ENCODE assay signal across 19 cellular contexts in the genomic region with DNA sequence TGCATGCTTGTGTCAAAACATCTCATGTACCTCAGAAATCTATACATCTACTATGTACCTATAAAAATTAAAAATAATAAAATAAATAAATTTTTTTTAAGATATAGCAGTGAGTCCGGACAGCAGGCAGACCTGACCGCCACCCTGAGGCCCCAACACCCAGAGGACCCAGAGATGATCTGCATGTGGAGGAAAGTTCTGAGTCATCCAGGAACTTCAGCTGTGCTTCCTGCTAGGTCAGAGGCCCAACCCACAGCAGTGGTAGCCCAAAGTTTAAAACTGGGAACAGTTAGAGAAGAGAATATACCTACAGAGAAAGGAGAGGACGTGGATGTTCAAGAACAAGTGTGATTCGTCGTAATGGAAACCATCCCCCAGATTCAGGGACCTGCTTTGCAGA.
A peak's percentile ranks its signal among the peaks of the same experiment; 100 is the strongest.
DNase-seq lines count a peak whose midpoint lies in the region; ATAC-seq, FAIRE-seq and TF ChIP-seq lines count a peak whose summit lies in the region.
"Had no signal": no experiment of that assay in that cellular context is flagged by ENCODE, and none has a peak within 500 bp of the region (broad histone marks: within the 10 kb centered on the region; RNA-seq: fewer than 3 reads in every experiment).

No MANE protein-coding gene starts in this region.

- ATAC-seq in GM19463 (IDR thresholded peaks at IDR 0.05; ENCODE audit: unreplicated experiment) (peak; percentile 48), GM12878 (peak; percentile 81), upper lobe of left lung (ENCODE audit: low FRiP score in 2 of 2) (no peak)

- no peak overlapping the region for H3K4me3 ChIP-seq in Loucy (ENCODE audit: low read length, poor library complexity, severe bottlenecking)
- H3K4me3 ChIP-seq in GM12878: no peak overlapping the region
- no peak overlapping the region for H3K4me3 ChIP-seq in upper lobe of left lung
- H3K4me3 ChIP-seq: colonic mucosa, SJCRH30 had no signal

- no peaks in the 10 kb centered on the region for H3K9me2 ChIP-seq in Loucy (replicated peaks; ENCODE audit: low read depth, low read length)

- no peaks in the 10 kb centered on the region for H3K27me3 ChIP-seq in Loucy (ENCODE audit: insufficient read depth, low read length, poor library complexity, severe bottlenecking)
- H3K27me3 ChIP-seq in GM12878 (replicated peaks in 1 of 2; ENCODE audit: control insufficient read depth in 2 of 2, insufficient read depth in 2 of 2, low read length in 1 of 2): no peaks in the 10 kb centered on the region
- no peaks in the 10 kb centered on the region for H3K27me3 ChIP-seq in upper lobe of left lung
- H3K27me3 ChIP-seq: BE2C, colonic mucosa, SJCRH30 had no signal

- H3K36me3 ChIP-seq in Loucy (ENCODE audit: insufficient read depth, low read length): no peaks in the 10 kb centered on the region
- no peaks in the 10 kb centered on the region for H3K36me3 ChIP-seq in GM12878 (ENCODE audit: control insufficient read depth in 2 of 2, insufficient read depth in 2 of 2, low read length in 1 of 2)
- H3K36me3 ChIP-seq in upper lobe of left lung: no peaks in the 10 kb centered on the region
- H3K36me3 ChIP-seq: BE2C, colonic mucosa, SJCRH30 had no signal

- POLR2A ChIA-PET in GM12878 (lab: Charles Lee): no interaction called here

- H3K79me2 ChIP-seq in Loucy (ENCODE audit: insufficient read depth, low read length) (no peaks in the 10 kb centered on the region), GM12878 (ENCODE audit: control insufficient read depth, insufficient read depth, low read length) (no peaks in the 10 kb centered on the region)

- WGBS in GM12878 (ENCODE audit: insufficient coverage, insufficient replicate concordance, low lambda C conversion rate, missing lambda C conversion rate): 0% methylated on average over 5 of the region's 5 CpGs
- WGBS in upper lobe of left lung, 2 donors: 82 to 90% methylated on average over 5 of the region's 5 CpGs

- no peaks in the 10 kb centered on the region for H4K20me1 ChIP-seq in Loucy (ENCODE audit: insufficient read depth, low read length, poor library complexity, severe bottlenecking)
- no peaks in the 10 kb centered on the region for H4K20me1 ChIP-seq in GM12878 (ENCODE audit: control insufficient read depth, insufficient read depth)

- TF ChIP-seq POLR2A in GM12878 (IDR thresholded peaks at IDR 0.05; ENCODE audit: low read depth, low read length) (no peak), upper lobe of left lung (IDR thresholded peaks at IDR 0.05) (no peak)

- no peak for TF ChIP-seq RAD21 in GM12878 (IDR thresholded peaks at IDR 0.05; ENCODE audit: insufficient read depth, low read depth, low read length)

- CTCF ChIA-PET in GM12878 (lab: Yijun Ruan, JAX): interaction anchor here (0.6 to 1.6 kb wide), 8 partner anchors 10 to 620 kb away, joined by 3 to 5 read pairs (median 4); no protein-coding TSS in a partner anchor

- FAIRE-seq in GM12878 (lab: Jason Lieb, UNC): no peak
- FAIRE-seq: astrocyte, GM18507, GM19239 had no signal

- TF ChIP-seq CTCF in Loucy (conservative IDR thresholded peaks at IDR 0.05; ENCODE audit: low read length) (no peak), GM12878 (IDR thresholded peaks at IDR 0.05 in 2 of 3, conservative IDR thresholded peaks at IDR 0.05 in 1 of 3; ENCODE audit: control insufficient read depth in 2 of 3, extremely low read depth in 1 of 3, insufficient read depth in 1 of 3, low read depth in 3 of 3, low read length in 3 of 3) (no peak), upper lobe of left lung (IDR thresholded peaks at IDR 0.05) (no peak)

- peaks cover 7% of the 10 kb centered on the region for H3K4me1 ChIP-seq in Loucy (ENCODE audit: insufficient read depth, low read length, poor library complexity, severe bottlenecking)
- no peaks in the 10 kb centered on the region for H3K4me1 ChIP-seq in GM12878 (ENCODE audit: control insufficient read depth, insufficient read depth, low read length)
- no peaks in the 10 kb centered on the region for H3K4me1 ChIP-seq in upper lobe of left lung
- H3K4me1 ChIP-seq: BE2C, colonic mucosa, SJCRH30 had no signal

- DNase-seq in GM12878 (ENCODE audit: low read depth, low spot score) (no peak), myocyte (ENCODE audit: low read depth) (peak; percentile 27), HuH-7 (ENCODE audit: low spot score) (no peak), upper lobe of left lung (no peak), UCSD-AML1 (lab: John Stamatoyannopoulos, UW; ENCODE audit: unreplicated experiment) (no peak)
- DNase-seq: activated naive CD4-positive, alpha-beta T cell treated with anti-CD3 and anti-CD28 coated beads for 36 hours; BE2C; colonic mucosa; NCI-H1048; NCI-H2081 treated with DMSO at 0.1 percent for 48 hours; NCI-H524 treated with DMSO at 0.1 percent for 48 hours; SJCRH30; stimulated activated CD4-positive, alpha-beta T cell treated with anti-CD3 and anti-CD28 coated beads, Interleukin-4, amount 100 ng/mL, for 24 hours; T1000 had no signal

- no peak overlapping the region for H3K27ac ChIP-seq in GM12878 (ENCODE audit: control insufficient read depth, insufficient read depth)
- no peak overlapping the region for H3K27ac ChIP-seq in upper lobe of left lung
- H3K27ac ChIP-seq: colonic mucosa, SJCRH30 had no signal

- intact Hi-C loops in GM12878 (cut with micrococcal nuclease; ENCODE audit: unreplicated experiment): no loop called here

- H2AFZ ChIP-seq in Loucy (ENCODE audit: low read length) (peak overlapping the region; percentile 64), GM12878 (ENCODE audit: control insufficient read depth, low read depth, low read length) (no peak overlapping the region)

- RAD21 ChIA-PET in GM12878 (lab: Charles Lee; ENCODE audit: unreplicated experiment): interaction anchor here (0.6 to 0.9 kb wide), 3 partner anchors 20 to 686 kb away, joined by 3 to 4 read pairs (median 3); no protein-coding TSS in a partner anchor

- H3K4me2 ChIP-seq in Loucy (ENCODE audit: low read depth, low read length, poor library complexity, severe bottlenecking) (no peak overlapping the region), GM12878 (ENCODE audit: control insufficient read depth, insufficient read depth) (no peak overlapping the region)

- H3K9ac ChIP-seq in Loucy (ENCODE audit: low read depth, low read length, poor library complexity, severe bottlenecking) (no peak overlapping the region), GM12878 (ENCODE audit: control insufficient read depth, insufficient read depth, low read length) (no peak overlapping the region)

- TF ChIP-seq EP300 in GM12878 (IDR thresholded peaks at IDR 0.05; ENCODE audit: borderline replicate concordance in 1 of 2, control insufficient read depth in 1 of 2, low read depth in 2 of 2, low read length in 2 of 2) (no peak), upper lobe of left lung (IDR thresholded peaks at IDR 0.05) (no peak)

- in situ Hi-C loops in GM12878 (cut with MboI): no loop called here

- H3F3A ChIP-seq in Loucy (ENCODE audit: low read depth): no peaks in the 10 kb centered on the region

- SMC1A ChIA-PET in GM12878 (lab: Charles Lee; ENCODE audit: uncharacterized antibody, unreplicated experiment): interaction anchor here (0.6 to 1.7 kb wide), 9 partner anchors 8 to 825 kb away, joined by 3 read pairs; no protein-coding TSS in a partner anchor

- H3K9me3 ChIP-seq in Loucy (ENCODE audit: insufficient read depth, low read depth, low read length): no peaks in the 10 kb centered on the region
- no peaks in the 10 kb centered on the region for H3K9me3 ChIP-seq in GM12878 (replicated peaks; ENCODE audit: control insufficient read depth, insufficient read depth, low read length)
- no peaks in the 10 kb centered on the region for H3K9me3 ChIP-seq in upper lobe of left lung
- H3K9me3 ChIP-seq: BE2C, colonic mucosa, SJCRH30 had no signal

- no TSS peak for BruUV-seq in GM12878 (replicated peaks; lab: Mats Ljungman, UMichigan)

TF ChIP-seq in GM12878, 131 proteins besides CTCF, POLR2A, EP300 and RAD21 (continues in another document):
- TF ChIP-seq SMAD5 (IDR thresholded peaks at IDR 0.05; ENCODE audit: low read depth): no peak
- no peak for TF ChIP-seq STAT1 (conservative IDR thresholded peaks at IDR 0.05)
- TF ChIP-seq, protein P1, sequence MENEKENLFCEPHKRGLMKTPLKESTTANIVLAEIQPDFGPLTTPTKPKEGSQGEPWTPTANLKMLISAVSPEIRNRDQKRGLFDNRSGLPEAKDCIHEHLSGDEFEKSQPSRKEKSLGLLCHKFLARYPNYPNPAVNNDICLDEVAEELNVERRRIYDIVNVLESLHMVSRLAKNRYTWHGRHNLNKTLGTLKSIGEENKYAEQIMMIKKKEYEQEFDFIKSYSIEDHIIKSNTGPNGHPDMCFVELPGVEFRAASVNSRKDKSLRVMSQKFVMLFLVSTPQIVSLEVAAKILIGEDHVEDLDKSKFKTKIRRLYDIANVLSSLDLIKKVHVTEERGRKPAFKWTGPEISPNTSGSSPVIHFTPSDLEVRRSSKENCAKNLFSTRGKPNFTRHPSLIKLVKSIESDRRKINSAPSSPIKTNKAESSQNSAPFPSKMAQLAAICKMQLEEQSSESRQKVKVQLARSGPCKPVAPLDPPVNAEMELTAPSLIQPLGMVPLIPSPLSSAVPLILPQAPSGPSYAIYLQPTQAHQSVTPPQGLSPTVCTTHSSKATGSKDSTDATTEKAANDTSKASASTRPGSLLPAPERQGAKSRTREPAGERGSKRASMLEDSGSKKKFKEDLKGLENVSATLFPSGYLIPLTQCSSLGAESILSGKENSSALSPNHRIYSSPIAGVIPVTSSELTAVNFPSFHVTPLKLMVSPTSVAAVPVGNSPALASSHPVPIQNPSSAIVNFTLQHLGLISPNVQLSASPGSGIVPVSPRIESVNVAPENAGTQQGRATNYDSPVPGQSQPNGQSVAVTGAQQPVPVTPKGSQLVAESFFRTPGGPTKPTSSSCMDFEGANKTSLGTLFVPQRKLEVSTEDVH (IDR thresholded peaks at IDR 0.05; ENCODE audit: low read depth, partially characterized antibody): no peak
- no peak for TF ChIP-seq CHD4 (IDR thresholded peaks at IDR 0.05)
- TF ChIP-seq NR2C2 (IDR thresholded peaks at IDR 0.05; ENCODE audit: borderline replicate concordance, control insufficient read depth, insufficient read length, low read depth): no peak
- no peak for TF ChIP-seq RUNX3 (IDR thresholded peaks at IDR 0.05; ENCODE audit: low read length)
- no peak for TF ChIP-seq ESRRA (IDR thresholded peaks at IDR 0.05; ENCODE audit: low read length)
- TF ChIP-seq EED (IDR thresholded peaks at IDR 0.05; ENCODE audit: low read depth): no peak
- no peak for TF ChIP-seq NR2C1 (IDR thresholded peaks at IDR 0.05)
- TF ChIP-seq YY1 (IDR thresholded peaks at IDR 0.05; ENCODE audit: low read depth, low read length): no peak

Comparison
In these comparisons a context has a peak if more than half of its experiments do, and no peak if none do; other contexts are left out.
1. ATAC-seq: peak in GM19463 (single experiment) and GM12878 (single experiment); none in upper lobe of left lung (0 of 2).